In genomic region chr7:76016191-76016947, GRCh38 we compare ENCODE assay signal across 1 cellular context.
A peak's percentile ranks its signal among the peaks of the same experiment; 100 is the strongest.
TF ChIP-seq lines count a peak whose summit lies in the region.

No MANE protein-coding gene starts in this region.

TF ChIP-seq in GM12878, 131 proteins besides CTCF, POLR2A, EP300 and RAD21:
- TF ChIP-seq ATF2 (IDR thresholded peaks at IDR 0.05; ENCODE audit: low read length) (0 out of 2 replicates have a peak, but pooled peaks have one; percentile 19), RUNX3 (IDR thresholded peaks at IDR 0.05; ENCODE audit: low read length) (peak; percentile 80), CREM (IDR thresholded peaks at IDR 0.05; ENCODE audit: low read depth) (peak; percentile 39; the same call in 1 of the 2 replicates), YY1 (IDR thresholded peaks at IDR 0.05; ENCODE audit: low read depth, low read length) (no peak), ZNF622 (IDR thresholded peaks at IDR 0.05) (no peak), JUNB (IDR thresholded peaks at IDR 0.05) (peak; percentile 38), NFIC (IDR thresholded peaks at IDR 0.05; ENCODE audit: low read depth, low read length) (peak; percentile 24; the same call in 1 of the 2 replicates), POU2F2 (IDR thresholded peaks at IDR 0.05; ENCODE audit: borderline replicate concordance, low read depth, low read length) (peak; percentile 24; the same call in 1 of the 3 replicates), NR2F1 (conservative IDR thresholded peaks at IDR 0.05) (no peak), PKNOX1 (IDR thresholded peaks at IDR 0.05) (0 out of 2 replicates have a peak, but pooled peaks have one; percentile 10)
